ENCODE assay signal across 8 cellular contexts in genomic region chr16:48385272-48385953, GRCh38. TPM values are rescaled to one million over a fixed set of nuclear protein-coding genes. Genes with fewer than 3 reads are reported as not detected.
DNase-seq lines count a peak whose midpoint lies in the region; ATAC-seq lines count a peak whose summit lies in the region.

SIAH1 (minus strand) TSS chr16:48385413; CDS start chr16:48362428, 22,985 bp downstream.

- DNase-seq in 8988T (peak; percentile 98), NCI-H345 treated with DMSO at 0.1 percent for 48 hours (lab: John Stamatoyannopoulos, UW; ENCODE audit: unreplicated experiment) (peak; percentile 36), cerebellum (ENCODE audit: low spot score) (peak; percentile 93), kidney tubule cell (ENCODE audit: low spot score) (peak; percentile 88)
- DNase-seq in activated CD4-positive, alpha-beta T cell treated with anti-CD3 and anti-CD28 coated beads for 1 hour = peak; percentile 83
- DNase-seq in stimulated activated CD4-positive, alpha-beta T cell treated with anti-CD3 and anti-CD28 coated beads, Interleukin-1b, Interleukin-23, amount 100 ng/mL, for 1 hour (ENCODE audit: low read depth in 2 of 2) = peak; percentile 70 to 82

- ATAC-seq in GM18511 (IDR thresholded peaks at IDR 0.05; ENCODE audit: unreplicated experiment) = peak; percentile 70
- peak; percentile 68 for ATAC-seq in HG03025 (IDR thresholded peaks at IDR 0.05; ENCODE audit: low FRiP score, unreplicated experiment)

RNA-seq across cellular contexts. Expression of gene SIAH1, which starts in this region (rescaled TPM):
- total RNA-seq in cerebellum = 76.2 TPM

Comparison
In these comparisons a context has a peak if more than half of its experiments do, and no peak if none do; other contexts are left out.
1. Peak in every context shown above with its lines: DNase-seq and ATAC-seq.
2. DNase-seq: peak in every context shown above with its lines; median percentile 98 in 8988T; 93 in cerebellum; 88 in kidney tubule cell; 83 in activated CD4-positive, alpha-beta T cell treated with anti-CD3 and anti-CD28 coated beads for 1 hour; 76 in stimulated activated CD4-positive, alpha-beta T cell treated with anti-CD3 and anti-CD28 coated beads, Interleukin-1b, Interleukin-23, amount 100 ng/mL, for 1 hour; 36 in NCI-H345 treated with DMSO at 0.1 percent for 48 hours.